In genomic region chr19:15532779-15533521, GRCh38 we compare ENCODE assay signal across 14 cellular contexts. TPM values are rescaled to one million over a fixed set of nuclear protein-coding genes. Genes with fewer than 3 reads are reported as not detected.
DNase-seq lines count a peak whose midpoint lies in the region; ATAC-seq and TF ChIP-seq lines count a peak whose summit lies in the region.
"Had no signal": no experiment of that assay in that cellular context is flagged by ENCODE, and none has a peak within 500 bp of the region (broad histone marks: within the 10 kb centered on the region; RNA-seq: fewer than 3 reads in every experiment).

No MANE protein-coding gene starts in this region.

- no peak overlapping the region for H3K27ac ChIP-seq in mesenchymal stem cell (ENCODE audit: low read length, poor library complexity, severe bottlenecking)
- H3K27ac ChIP-seq: hepatocyte, parathyroid adenoma, suprapubic skin had no signal

- no peaks in the 10 kb centered on the region for H3K36me3 ChIP-seq in mesenchymal stem cell (ENCODE audit: control insufficient read depth in 1 of 2, insufficient read depth in 2 of 2, low read depth in 1 of 2, low read length in 2 of 2)
- H3K36me3 ChIP-seq: suprapubic skin had no signal

- peak overlapping the region; percentile 42 for H3K27ac Mint-ChIP-seq in activated CD4-positive, alpha-beta T cell treated with anti-CD3 and anti-CD28 coated beads, Interleukin-2, amount 10 ng/mL, durations not matched to agents 24 days and 14 days
- H3K27ac Mint-ChIP-seq in natural killer cell: peak overlapping the region; percentile 11 to 34

- H3K4me1 ChIP-seq in mesenchymal stem cell (ENCODE audit: control insufficient read depth, insufficient read depth, low read depth, low read length): no peaks in the 10 kb centered on the region
- H3K4me1 ChIP-seq: parathyroid adenoma, suprapubic skin had no signal

- peaks cover 4% of the 10 kb centered on the region for H3K27me3 Mint-ChIP-seq in activated CD4-positive, alpha-beta T cell treated with anti-CD3 and anti-CD28 coated beads, Interleukin-2, amount 10 ng/mL, durations not matched to agents 24 days and 14 days
- H3K27me3 Mint-ChIP-seq in natural killer cell (ENCODE audit: low read depth in 2 of 2): peaks cover 0 to 7% of the 10 kb centered on the region in 2 donors

- no peak overlapping the region for H2BK15ac ChIP-seq in mesenchymal stem cell (ENCODE audit: low read depth, poor library complexity, severe bottlenecking)

- H3K79me1 ChIP-seq in mesenchymal stem cell (replicated peaks; ENCODE audit: low read length, poor library complexity, severe bottlenecking): no peaks in the 10 kb centered on the region

- no peak for ATAC-seq in natural killer cell

- intact Hi-C loops in activated CD4-positive, alpha-beta T cell treated with anti-CD3 and anti-CD28 coated beads, Interleukin-2, amount 10 ng/mL, durations not matched to agents 24 days and 14 days (cut with micrococcal nuclease): loop anchor here (1.0 to 2.0 kb wide), 2 partner anchors 18 to 66 kb away; no protein-coding TSS in a partner anchor
- intact Hi-C loops in natural killer cell (cut with micrococcal nuclease): no loop called here

- no peak overlapping the region for H2BK120ac ChIP-seq in mesenchymal stem cell (ENCODE audit: low read depth, low read length)

- H4K8ac ChIP-seq in mesenchymal stem cell (ENCODE audit: low read length): no peak overlapping the region

- 25% methylated on average over 2 of the region's 2 CpGs for WGBS in mesenchymal stem cell

- peaks cover 31% of the 10 kb centered on the region for H3K4me1 Mint-ChIP-seq in activated CD4-positive, alpha-beta T cell treated with anti-CD3 and anti-CD28 coated beads, Interleukin-2, amount 10 ng/mL, durations not matched to agents 24 days and 14 days
- H3K4me1 Mint-ChIP-seq in natural killer cell: peaks cover 10 to 25% of the 10 kb centered on the region in 2 donors

- H3K9ac ChIP-seq in mesenchymal stem cell (ENCODE audit: low read length): no peak overlapping the region
- H3K9ac ChIP-seq: parathyroid adenoma had no signal

- no peak overlapping the region for H2BK12ac ChIP-seq in mesenchymal stem cell (ENCODE audit: low read length in 2 of 2)

- H3K23ac ChIP-seq in mesenchymal stem cell (ENCODE audit: low read length in 2 of 2): no peak overlapping the region

- H3K9me3 ChIP-seq in mesenchymal stem cell (ENCODE audit: control insufficient read depth, low read length): no peaks in the 10 kb centered on the region
- H3K9me3 ChIP-seq: suprapubic skin had no signal

- no peak overlapping the region for H2AFZ ChIP-seq in mesenchymal stem cell (ENCODE audit: low read depth, low read length)
- H2AFZ ChIP-seq: hepatocyte, parathyroid adenoma had no signal

- no peak overlapping the region for H3K18ac ChIP-seq in mesenchymal stem cell (ENCODE audit: low read depth in 1 of 2, low read length in 2 of 2)

- H3K14ac ChIP-seq in mesenchymal stem cell (ENCODE audit: low read length in 2 of 2): no peak overlapping the region

- no peak overlapping the region for H4K91ac ChIP-seq in mesenchymal stem cell (ENCODE audit: low read length)

- H3K4me3 ChIP-seq in NB4 (ENCODE audit: low read depth, low read length): no peak overlapping the region
- H3K4me3 ChIP-seq in mesenchymal stem cell (ENCODE audit: insufficient read depth in 1 of 2, low read depth in 1 of 2, low read length in 2 of 2): no peak overlapping the region
- H3K4me3 ChIP-seq: hepatocyte, suprapubic skin had no signal

- H3K4me2 ChIP-seq in mesenchymal stem cell (ENCODE audit: low read length, poor library complexity, severe bottlenecking): no peak overlapping the region
- H3K4me2 ChIP-seq: hepatocyte had no signal

- H3K9me3 Mint-ChIP-seq in activated CD4-positive, alpha-beta T cell treated with anti-CD3 and anti-CD28 coated beads, Interleukin-2, amount 10 ng/mL, durations not matched to agents 24 days and 14 days: peaks cover 19% of the 10 kb centered on the region
- no peaks in the 10 kb centered on the region for H3K9me3 Mint-ChIP-seq in natural killer cell

- peaks cover 0 to 9% of the 10 kb centered on the region in 2 experiments for H3K27me3 ChIP-seq in mesenchymal stem cell (ENCODE audit: control insufficient read depth in 1 of 2, insufficient read depth in 1 of 2, low read length in 2 of 2)
- H3K27me3 ChIP-seq: hepatocyte had no signal

- H3K4me3 Mint-ChIP-seq in activated CD4-positive, alpha-beta T cell treated with anti-CD3 and anti-CD28 coated beads, Interleukin-2, amount 10 ng/mL, durations not matched to agents 24 days and 14 days: peak overlapping the region; percentile 20
- no peak overlapping the region for H3K4me3 Mint-ChIP-seq in natural killer cell

- TF ChIP-seq POLR2A in NB4 (IDR thresholded peaks at IDR 0.05; ENCODE audit: extremely low read depth, insufficient read length): no peak

- no peak for DNase-seq in activated CD4-positive, alpha-beta T cell treated with anti-CD3 and anti-CD28 coated beads, Interleukin-2, amount 10 ng/mL, durations not matched to agents 24 days and 14 days
- no peak for DNase-seq in activated CD4-positive, alpha-beta T cell treated with anti-CD3 and anti-CD28 coated beads for 4 hours
- DNase-seq in NB4 (ENCODE audit: low read depth): peak; percentile 83
- DNase-seq in activated naive CD4-positive, alpha-beta T cell treated with anti-CD3 and anti-CD28 coated beads, Interleukin-2, amount 50 U/mL, for 16 hours: peak; percentile 25
- DNase-seq in natural killer cell: no peak
- DNase-seq in HPDE6-E6E7 (ENCODE audit: extremely low spot score): no peak
- DNase-seq in mesenchymal stem cell: no peak
- DNase-seq in SW480 (ENCODE audit: low spot score): no peak
- DNase-seq: Right ventricle myocardium superior had no signal

- no peak overlapping the region for H3K4ac ChIP-seq in mesenchymal stem cell (ENCODE audit: low read depth in 1 of 2, low read length in 2 of 2)

- TF ChIP-seq CTCF in NB4 (IDR thresholded peaks at IDR 0.05; ENCODE audit: low read depth, low read length): no peak
- TF ChIP-seq CTCF in natural killer cell (IDR thresholded peaks at IDR 0.05): no peak

- H2BK5ac ChIP-seq in mesenchymal stem cell (ENCODE audit: low read depth, low read length, poor library complexity, severe bottlenecking): no peak overlapping the region

- no peak overlapping the region for H2AK5ac ChIP-seq in mesenchymal stem cell (ENCODE audit: low read length, severe bottlenecking)

- peaks cover 2% of the 10 kb centered on the region for H3K36me3 Mint-ChIP-seq in activated CD4-positive, alpha-beta T cell treated with anti-CD3 and anti-CD28 coated beads, Interleukin-2, amount 10 ng/mL, durations not matched to agents 24 days and 14 days (ENCODE audit: low read depth)
- no peaks in the 10 kb centered on the region for H3K36me3 Mint-ChIP-seq in natural killer cell

RNA-seq across cellular contexts. Expression of gene CYP4F22, which starts 24.6 kb away (rescaled TPM):
- 0.09 and 0.12 TPM in 2 replicates for total RNA-seq in activated CD4-positive, alpha-beta T cell treated with anti-CD3 and anti-CD28 coated beads, Interleukin-2, amount 10 ng/mL, durations not matched to agents 24 days and 14 days
- total RNA-seq in natural killer cell: 1 to 10 TPM; 2.2 to 3.1 (median 2.6) TPM
- polyA plus RNA-seq in mesenchymal stem cell (2013, experiment 1 of 2): not detected
- polyA plus RNA-seq in mesenchymal stem cell (2013, experiment 2 of 2): not detected
- total RNA-seq: hepatocyte, lung microvascular endothelial cell, Right ventricle myocardium superior had no signal
- polyA plus RNA-seq: AG04450, hepatocyte had no signal

RNA-seq across cellular contexts. Expression of gene PGLYRP2, which starts 53.6 kb away (rescaled TPM):
- not detected in 2 replicates for total RNA-seq in activated CD4-positive, alpha-beta T cell treated with anti-CD3 and anti-CD28 coated beads, Interleukin-2, amount 10 ng/mL, durations not matched to agents 24 days and 14 days
- total RNA-seq in natural killer cell: under 1 TPM in 2 of 3 donors, not detected in 1; 0.21 to 0.28 TPM
- not detected for polyA plus RNA-seq in mesenchymal stem cell (2013, experiment 1 of 2)
- not detected for polyA plus RNA-seq in mesenchymal stem cell (2013, experiment 2 of 2)
- total RNA-seq: hepatocyte, lung microvascular endothelial cell, Right ventricle myocardium superior had no signal
- polyA plus RNA-seq: AG04450, hepatocyte had no signal

Comparison
In these comparisons a context has a peak if more than half of its experiments do, and no peak if none do; other contexts are left out.
1. DNase-seq: peak in NB4 (single experiment) and activated naive CD4-positive, alpha-beta T cell treated with anti-CD3 and anti-CD28 coated beads, Interleukin-2, amount 50 U/mL, for 16 hours (single experiment); none in activated CD4-positive, alpha-beta T cell treated with anti-CD3 and anti-CD28 coated beads, Interleukin-2, amount 10 ng/mL, durations not matched to agents 24 days and 14 days (single experiment), activated CD4-positive, alpha-beta T cell treated with anti-CD3 and anti-CD28 coated beads for 4 hours (0 of 2), natural killer cell (single experiment), HPDE6-E6E7 (single experiment), mesenchymal stem cell (single experiment) and SW480 (single experiment).